In genomic region chr6:35522660-35523658, GRCh38 we compare ENCODE assay signal across 8 cellular contexts. TPM values are rescaled to one million over a fixed set of nuclear protein-coding genes. Genes with fewer than 3 reads are reported as not detected.
DNase-seq lines count a peak whose midpoint lies in the region; TF ChIP-seq lines count a peak whose summit lies in the region.

No MANE protein-coding gene starts in this region.

- H3K9ac ChIP-seq in Loucy (ENCODE audit: low read depth, low read length, poor library complexity, severe bottlenecking): peak overlapping the region; percentile 6
- no peak overlapping the region for H3K9ac ChIP-seq in adipocyte (ENCODE audit: low read length)

- no peaks in the 10 kb centered on the region for H4K20me1 ChIP-seq in Loucy (ENCODE audit: insufficient read depth, low read length, poor library complexity, severe bottlenecking)

- no peaks in the 10 kb centered on the region for H3K9me3 ChIP-seq in Loucy (ENCODE audit: insufficient read depth, low read depth, low read length)
- no peaks in the 10 kb centered on the region for H3K9me3 ChIP-seq in adipocyte (ENCODE audit: control insufficient read depth, low read length)
- no peaks in the 10 kb centered on the region for H3K9me3 ChIP-seq in left ventricle myocardium inferior (replicated peaks)
- no peaks in the 10 kb centered on the region for H3K9me3 ChIP-seq in vagina

- TF ChIP-seq POLR2A in vagina (IDR thresholded peaks at IDR 0.05): no peak

- no peaks in the 10 kb centered on the region for H3K4me1 ChIP-seq in Loucy (ENCODE audit: insufficient read depth, low read length, poor library complexity, severe bottlenecking)
- H3K4me1 ChIP-seq in adipocyte (ENCODE audit: control insufficient read depth, insufficient read depth, low read length): no peaks in the 10 kb centered on the region
- no peaks in the 10 kb centered on the region for H3K4me1 ChIP-seq in left ventricle myocardium inferior
- H3K4me1 ChIP-seq in vagina: no peaks in the 10 kb centered on the region

- intact Hi-C loops in left ventricle myocardium inferior (cut with micrococcal nuclease): loop anchor here (5.0 kb wide), 1 partner anchor 214 kb away; the partner anchor contains the start of gene ARMC12
- intact Hi-C loops in vagina (cut with DNase I): loop anchor here (2.0 kb wide), 2 partner anchors 62 to 214 kb away; partner anchors contain the start of gene ARMC12

- TF ChIP-seq CTCF in Loucy (conservative IDR thresholded peaks at IDR 0.05; ENCODE audit: low read length): peak; percentile 94
- TF ChIP-seq CTCF in left ventricle myocardium inferior (IDR thresholded peaks at IDR 0.05; ENCODE audit: borderline replicate concordance): peak; percentile 100
- peak; percentile 93 to 98 (median 96) for TF ChIP-seq CTCF in vagina (IDR thresholded peaks at IDR 0.05)

- no peaks in the 10 kb centered on the region for H3K27me3 ChIP-seq in Loucy (ENCODE audit: insufficient read depth, low read length, poor library complexity, severe bottlenecking)
- H3K27me3 ChIP-seq in adipocyte (replicated peaks; ENCODE audit: control insufficient read depth, insufficient read depth, low read length): peaks cover 33% of the 10 kb centered on the region
- peaks cover 7% of the 10 kb centered on the region for H3K27me3 ChIP-seq in left ventricle myocardium inferior (ENCODE audit: low read depth)
- no peaks in the 10 kb centered on the region for H3K27me3 ChIP-seq in vagina

- H3F3A ChIP-seq in Loucy (ENCODE audit: low read depth): no peaks in the 10 kb centered on the region

- DNase-seq in DMS153 treated with DMSO at 0.1 percent for 48 hours (lab: John Stamatoyannopoulos, UW; ENCODE audit: unreplicated experiment) (peak; percentile 39), DMS153 (lab: John Stamatoyannopoulos, UW) (no peak), SW480 (ENCODE audit: low spot score) (peak; percentile 42), adipocyte (ENCODE audit: low read depth) (peak; percentile 89), left ventricle myocardium inferior (peak; percentile 62), retina (peak; percentile 88), vagina (ENCODE audit: extremely low spot score in 2 of 2) (no peak)

- H2AFZ ChIP-seq in Loucy (ENCODE audit: low read length): peak overlapping the region; percentile 47

- no peaks in the 10 kb centered on the region for H3K79me2 ChIP-seq in Loucy (ENCODE audit: insufficient read depth, low read length)

- H3K9me2 ChIP-seq in Loucy (replicated peaks; ENCODE audit: low read depth, low read length): no peaks in the 10 kb centered on the region

- no peaks in the 10 kb centered on the region for H3K36me3 ChIP-seq in Loucy (ENCODE audit: insufficient read depth, low read length)
- H3K36me3 ChIP-seq in adipocyte (ENCODE audit: control insufficient read depth, insufficient read depth, low read length, severe bottlenecking): no peaks in the 10 kb centered on the region
- no peaks in the 10 kb centered on the region for H3K36me3 ChIP-seq in left ventricle myocardium inferior
- H3K36me3 ChIP-seq in vagina: no peaks in the 10 kb centered on the region

- H3K4me2 ChIP-seq in Loucy (ENCODE audit: low read depth, low read length, poor library complexity, severe bottlenecking): peak overlapping the region; percentile 31

- H3K27ac ChIP-seq in left ventricle myocardium inferior (replicated peaks) (no peak overlapping the region), vagina (no peak overlapping the region)

- peak overlapping the region; percentile 36 for H3K4me3 ChIP-seq in Loucy (ENCODE audit: low read length, poor library complexity, severe bottlenecking)
- H3K4me3 ChIP-seq in adipocyte (ENCODE audit: low read length): peak overlapping the region; percentile 74
- H3K4me3 ChIP-seq in left ventricle myocardium inferior: peak overlapping the region; percentile 50
- peak overlapping the region in 1 of 2 donors; percentile 43 for H3K4me3 ChIP-seq in vagina

RNA-seq across cellular contexts. Expression of gene TULP1, which starts 10.3 kb away (rescaled TPM):
- not detected for total RNA-seq in left ventricle myocardium inferior
- not detected for total RNA-seq in vagina

RNA-seq across cellular contexts. Expression of gene TEAD3, which starts 26.1 kb away (rescaled TPM):
- total RNA-seq in left ventricle myocardium inferior (28.0 TPM), vagina (29.0 TPM)

RNA-seq across cellular contexts. Expression of gene RPL10A, which starts 54.8 kb away (rescaled TPM):
- total RNA-seq in left ventricle myocardium inferior (552 TPM), vagina (2,013 TPM)

Comparison
In these comparisons a context has a peak if more than half of its experiments do, and no peak if none do; other contexts are left out.
1. DNase-seq: peak in DMS153 treated with DMSO at 0.1 percent for 48 hours (single experiment), SW480 (single experiment), adipocyte (single experiment), left ventricle myocardium inferior (single experiment) and retina (single experiment); none in DMS153 (single experiment) and vagina (0 of 2).
2. Peak in every context shown above with its lines, with median percentiles within 50 percentile points of each other: CTCF ChIP-seq.